8 cellular contexts compared by ENCODE assay signal in genomic region chr9:470041-470781, GRCh38. TPM values are rescaled to one million over a fixed set of nuclear protein-coding genes. Genes with fewer than 3 reads are reported as not detected.
DNase-seq lines count a peak whose midpoint lies in the region; ATAC-seq and TF ChIP-seq lines count a peak whose summit lies in the region.

No MANE protein-coding gene starts in this region.

- peaks cover 27% of the 10 kb centered on the region for H3K4me1 ChIP-seq in GM23338 (ENCODE audit: insufficient read depth)

- H3K27ac ChIP-seq in GM23338 (ENCODE audit: low read depth) (peak overlapping the region; percentile 94), neural cell (ENCODE audit: low read length) (peak overlapping the region; percentile 37)

- H3K27me3 ChIP-seq in GM23338 (ENCODE audit: insufficient read depth) (no peaks in the 10 kb centered on the region), neural cell (ENCODE audit: insufficient read depth, low read depth, low read length) (no peaks in the 10 kb centered on the region)

- H3K27me3 Mint-ChIP-seq in GM23338 (ENCODE audit: insufficient read depth, low read depth, poor library complexity): peaks cover 16% of the 10 kb centered on the region
- H3K27me3 Mint-ChIP-seq in stimulated activated naive CD8-positive, alpha-beta T cell treated with anti-CD3 and anti-CD28 coated beads, Interleukin-15, amount 100 ng/mL, for 72 hours: no peaks in the 10 kb centered on the region

- peak; percentile 96 for ATAC-seq in GM23338
- peak; percentile 95 for ATAC-seq in stimulated activated naive CD8-positive, alpha-beta T cell treated with anti-CD3 and anti-CD28 coated beads, Interleukin-15, amount 100 ng/mL, for 72 hours

- H3K79me2 ChIP-seq in GM23338 (replicated peaks; ENCODE audit: insufficient read depth): peaks cover 13% of the 10 kb centered on the region
- no peaks in the 10 kb centered on the region for H3K79me2 ChIP-seq in neural cell (replicated peaks; ENCODE audit: insufficient read depth, low read length)

- H3K27ac Mint-ChIP-seq in GM23338: peak overlapping the region; percentile 97
- H3K27ac Mint-ChIP-seq in stimulated activated naive CD8-positive, alpha-beta T cell treated with anti-CD3 and anti-CD28 coated beads, Interleukin-15, amount 100 ng/mL, for 72 hours: peak overlapping the region; percentile 95

- peak; percentile 94 for DNase-seq in Daoy (ENCODE audit: low read depth)
- DNase-seq in GM23338 (ENCODE audit: low spot score): peak; percentile 96
- DNase-seq in LHCN-M2 (ENCODE audit: low read depth): peak; percentile 55
- peak; percentile 64 for DNase-seq in RPMI7951 (ENCODE audit: low read depth)
- DNase-seq in activated effector memory CD4-positive, alpha-beta T cell treated with Interleukin-2 at 50 U/mL for 16 hours: peak; percentile 78
- DNase-seq in fibroblast of villous mesenchyme (ENCODE audit: low read depth): peak; percentile 80
- DNase-seq in stimulated activated naive CD8-positive, alpha-beta T cell treated with anti-CD3 and anti-CD28 coated beads, Interleukin-15, amount 100 ng/mL, for 72 hours: peak; percentile 83 to 84

- no peak for TF ChIP-seq EP300 in neural cell (conservative IDR thresholded peaks at IDR 0.05; ENCODE audit: poor library complexity, severe bottlenecking)

- TF ChIP-seq CTCF in GM23338 (conservative IDR thresholded peaks at IDR 0.05; ENCODE audit: low read depth in 2 of 2) (no peak), fibroblast of villous mesenchyme (IDR thresholded peaks at IDR 0.05; ENCODE audit: insufficient read depth, low read depth, low read length) (no peak), neural cell (IDR thresholded peaks at IDR 0.05; ENCODE audit: poor library complexity, severe bottlenecking) (no peak)

- H3F3A ChIP-seq in GM23338 (replicated peaks; ENCODE audit: low read depth): 0 out of 2 replicates have a peak, but pooled peaks cover 9% of the 10 kb centered on the region
- no peaks in the 10 kb centered on the region for H3F3A ChIP-seq in neural cell (ENCODE audit: insufficient read depth, low read length, poor library complexity, severe bottlenecking)

- peak; percentile 24 for TF ChIP-seq RAD21 in neural cell (conservative IDR thresholded peaks at IDR 0.05)

- H3K36me3 ChIP-seq in GM23338 (ENCODE audit: insufficient read depth) (no peaks in the 10 kb centered on the region), neural cell (ENCODE audit: insufficient read depth, low read length) (no peaks in the 10 kb centered on the region)

- H3K4me3 ChIP-seq in GM23338 (peak overlapping the region; percentile 68), fibroblast of villous mesenchyme (ENCODE audit: low read depth, low read length) (peak overlapping the region; percentile 66), neural cell (ENCODE audit: low read length) (peak overlapping the region; percentile 91)

- peaks cover 22% of the 10 kb centered on the region for H3K4me1 Mint-ChIP-seq in GM23338
- H3K4me1 Mint-ChIP-seq in stimulated activated naive CD8-positive, alpha-beta T cell treated with anti-CD3 and anti-CD28 coated beads, Interleukin-15, amount 100 ng/mL, for 72 hours: peaks cover 40% of the 10 kb centered on the region

- peak overlapping the region; percentile 93 for H3K4me3 Mint-ChIP-seq in GM23338
- H3K4me3 Mint-ChIP-seq in stimulated activated naive CD8-positive, alpha-beta T cell treated with anti-CD3 and anti-CD28 coated beads, Interleukin-15, amount 100 ng/mL, for 72 hours: peak overlapping the region; percentile 96 to 99

- peaks cover 8% of the 10 kb centered on the region for H3K36me3 Mint-ChIP-seq in GM23338 (ENCODE audit: low read depth)

- peak overlapping the region; percentile 65 for H3K9ac ChIP-seq in neural cell (ENCODE audit: low read length)

- H2AFZ ChIP-seq in GM23338: peak overlapping the region; percentile 100
- peak overlapping the region; percentile 96 for H2AFZ ChIP-seq in neural cell (ENCODE audit: low read depth, low read length)

- H3K9me2 ChIP-seq in GM23338 (ENCODE audit: insufficient read depth) (no peaks in the 10 kb centered on the region), neural cell (ENCODE audit: insufficient read depth, low read length) (no peaks in the 10 kb centered on the region)

- H3K4me2 ChIP-seq in GM23338: peak overlapping the region; percentile 86
- H3K4me2 ChIP-seq in neural cell (ENCODE audit: low read length): peak overlapping the region; percentile 84

- H4K20me1 ChIP-seq in GM23338 (replicated peaks; ENCODE audit: insufficient read depth) (no peaks in the 10 kb centered on the region), neural cell (ENCODE audit: insufficient read depth) (no peaks in the 10 kb centered on the region)

- no peaks in the 10 kb centered on the region for H3K9me3 Mint-ChIP-seq in GM23338
- no peaks in the 10 kb centered on the region for H3K9me3 Mint-ChIP-seq in stimulated activated naive CD8-positive, alpha-beta T cell treated with anti-CD3 and anti-CD28 coated beads, Interleukin-15, amount 100 ng/mL, for 72 hours

- H3K9me3 ChIP-seq in neural cell (ENCODE audit: low read length): no peaks in the 10 kb centered on the region

TF ChIP-seq in GM23338, 12 proteins besides CTCF, POLR2A, EP300 and RAD21 (continues in another document):
- TF ChIP-seq JUNB (IDR thresholded peaks at IDR 0.05; ENCODE audit: unreplicated experiment) (no peak), POLR2AphosphoS5 (IDR thresholded peaks at IDR 0.05; ENCODE audit: low read depth) (peak; percentile 96), REST (IDR thresholded peaks at IDR 0.05; ENCODE audit: unreplicated experiment) (no peak), STAT1 (IDR thresholded peaks at IDR 0.05; ENCODE audit: unreplicated experiment) (no peak)

TF ChIP-seq in neural cell, 6 proteins besides CTCF, POLR2A, EP300 and RAD21:
- TF ChIP-seq TAF1 (IDR thresholded peaks at IDR 0.05; ENCODE audit: low read depth): no peak
- TF ChIP-seq EZH2 (IDR thresholded peaks at IDR 0.05; ENCODE audit: borderline replicate concordance, insufficient read depth, low read length, poor library complexity, severe bottlenecking): no peak
- TF ChIP-seq REST (IDR thresholded peaks at IDR 0.05; ENCODE audit: borderline replicate concordance): no peak
- TF ChIP-seq MXI1 (conservative IDR thresholded peaks at IDR 0.05; ENCODE audit: poor library complexity, severe bottlenecking): peak; percentile 52
- TF ChIP-seq SMC3 (conservative IDR thresholded peaks at IDR 0.05; ENCODE audit: poor library complexity): no peak
- TF ChIP-seq POLR2AphosphoS5 (IDR thresholded peaks at IDR 0.05): peak; percentile 58

RNA-seq across cellular contexts. Expression of gene KANK1, which starts 34.3 kb away (rescaled TPM):
- total RNA-seq in Daoy (2014; rRNA removed; shearing (Covaris generic)): 33.4 and 35.7 TPM in 2 replicates
- total RNA-seq in GM23338 (2014; rRNA removed; shearing (Covaris generic)): 44.8 and 53.6 TPM in 2 replicates
- polyA plus RNA-seq in GM23338 (2016; fragmentation: Nextera tagmentation; extraction: Ambion mirVana): 22.2 and 23.8 TPM in 2 replicates
- 42.0 and 51.5 TPM in 2 replicates for total RNA-seq in LHCN-M2 (2014; rRNA removed)
- 30.3 TPM for polyA plus RNA-seq in LHCN-M2 (2012)
- 24.3 and 27.0 TPM in 2 replicates for total RNA-seq in RPMI7951 (2014; rRNA removed; shearing (Covaris generic))
- 35.4 and 43.2 TPM in 2 replicates for total RNA-seq in fibroblast of villous mesenchyme
- 4.1 and 7.1 TPM in 2 replicates for polyA plus RNA-seq in neural cell
- polyA minus RNA-seq in neural cell: 9.3 and 10.0 TPM in 2 replicates

Comparison
In these comparisons a context has a peak if more than half of its experiments do, and no peak if none do; other contexts are left out.
1. Peak in every context shown above with its lines: DNase-seq, ATAC-seq, H3K4me3 ChIP-seq and H3K27ac ChIP-seq.